17 cellular contexts compared by ENCODE assay signal in genomic region chr6:166614589-166614988, GRCh38. TPM values are rescaled to one million over a fixed set of nuclear protein-coding genes. Genes with fewer than 3 reads are reported as not detected.
A peak's percentile ranks its signal among the peaks of the same experiment; 100 is the strongest.
DNase-seq lines count a peak whose midpoint lies in the region; ATAC-seq, FAIRE-seq and TF ChIP-seq lines count a peak whose summit lies in the region.
"Had no signal": no experiment of that assay in that cellular context is flagged by ENCODE, and none has a peak within 500 bp of the region (broad histone marks: within the 10 kb centered on the region; RNA-seq: fewer than 3 reads in every experiment).

No MANE protein-coding gene starts in this region.

- H3K4me3 Mint-ChIP-seq in H9 (no peak overlapping the region), astrocyte (ENCODE audit: unreplicated experiment) (no peak overlapping the region)
- H3K4me3 Mint-ChIP-seq: activated naive CD4-positive, alpha-beta T cell treated with anti-CD3 and anti-CD28 coated beads for 36 hours had no signal

- peaks cover 1% of the 10 kb centered on the region; the same call in 1 of the 2 replicates for H3K4me1 ChIP-seq in H9 (ENCODE audit: insufficient read depth, low read length)
- peaks cover 34% of the 10 kb centered on the region for H3K4me1 ChIP-seq in astrocyte (ENCODE audit: insufficient read depth, low read length)
- peaks cover 0 to 59% of the 10 kb centered on the region in 2 donors for H3K4me1 ChIP-seq in right atrium auricular region
- peaks cover 0 to 62% (median 31%) of the 10 kb centered on the region in 4 donors for H3K4me1 ChIP-seq in sigmoid colon

- no peak overlapping the region; the same call in 1 of the 2 replicates for H3K14ac ChIP-seq in H9 (ENCODE audit: insufficient read depth, low read length)

- H2BK20ac ChIP-seq in H9 (ENCODE audit: low read depth, low read length, poor library complexity, severe bottlenecking) = no peak overlapping the region

- H3K9me3 Mint-ChIP-seq in H9 (no peaks in the 10 kb centered on the region), astrocyte (ENCODE audit: unreplicated experiment) (peaks cover 3% of the 10 kb centered on the region)
- H3K9me3 Mint-ChIP-seq: activated naive CD4-positive, alpha-beta T cell treated with anti-CD3 and anti-CD28 coated beads for 36 hours; type B pancreatic cell had no signal

- H3K27me3 ChIP-seq in H9 (ENCODE audit: insufficient read depth, low read length) (no peaks in the 10 kb centered on the region), astrocyte (ENCODE audit: insufficient read depth, low read length) (no peaks in the 10 kb centered on the region), right atrium auricular region (no peaks in the 10 kb centered on the region), sigmoid colon (no peaks in the 10 kb centered on the region)

- H3K4me3 ChIP-seq in astrocyte (ENCODE audit: insufficient read depth, low read depth, low read length) = no peak overlapping the region
- H3K4me3 ChIP-seq in right atrium auricular region = no peak overlapping the region
- H3K4me3 ChIP-seq in sigmoid colon = no peak overlapping the region

- TF ChIP-seq EP300 in sigmoid colon (IDR thresholded peaks at IDR 0.05) = no peak

- no peak overlapping the region for H4K5ac ChIP-seq in H9 (ENCODE audit: insufficient read length, low read depth, low read length)

- H3K9me3 ChIP-seq in H9 (ENCODE audit: control insufficient read depth, low read depth, low read length) = no peaks in the 10 kb centered on the region
- no peaks in the 10 kb centered on the region for H3K9me3 ChIP-seq in astrocyte (ENCODE audit: insufficient read depth, low read depth, low read length)
- no peaks in the 10 kb centered on the region for H3K9me3 ChIP-seq in right atrium auricular region
- no peaks in the 10 kb centered on the region for H3K9me3 ChIP-seq in sigmoid colon

- H4K91ac ChIP-seq in H9 (ENCODE audit: insufficient read length, low read depth, low read length) = no peak overlapping the region

- no peak overlapping the region for H3K9ac ChIP-seq in H9 (ENCODE audit: extremely low read depth, insufficient read length, low read length)
- peak overlapping the region; percentile 27 for H3K9ac ChIP-seq in astrocyte (ENCODE audit: low read length)

- H4K20me1 ChIP-seq in H9 (ENCODE audit: control insufficient read depth, insufficient read depth, insufficient read length) = no peaks in the 10 kb centered on the region
- H4K20me1 ChIP-seq in astrocyte (ENCODE audit: insufficient read depth, low read length) = no peaks in the 10 kb centered on the region

- no peak overlapping the region for H2BK15ac ChIP-seq in H9 (ENCODE audit: low read depth, low read length)

- H2BK120ac ChIP-seq in H9 (ENCODE audit: low read depth, low read length, poor library complexity, severe bottlenecking) = no peak overlapping the region

- no peak overlapping the region for H3T11ph ChIP-seq in H9 (ENCODE audit: low read length)

- no CpG with 5 or more reads among the region's 10 CpGs for WGBS in H9 (ENCODE audit: extremely low coverage, insufficient read length, low lambda C conversion rate)
- 90 to 91% methylated on average over 10 of the region's 10 CpGs for WGBS in sigmoid colon, 2 donors

- H3K56ac ChIP-seq in H9 (ENCODE audit: insufficient read length, low read depth, low read length) = no peak overlapping the region

- H2BK12ac ChIP-seq in H9 (ENCODE audit: insufficient read length, low read depth, low read length) = no peak overlapping the region

- H3K27ac ChIP-seq in H9 (ENCODE audit: insufficient read length, low read depth, low read length) (no peak overlapping the region), astrocyte (ENCODE audit: low read depth, low read length) (peak overlapping the region; percentile 37), right atrium auricular region (peak overlapping the region; percentile 85 to 86), sigmoid colon (peak overlapping the region in 3 of 4 donors; percentile 36 to 65 (median 52))

- no peaks in the 10 kb centered on the region for H3K27me3 Mint-ChIP-seq in H9 (ENCODE audit: low read depth)
- no peaks in the 10 kb centered on the region for H3K27me3 Mint-ChIP-seq in astrocyte (ENCODE audit: low read depth, unreplicated experiment)
- H3K27me3 Mint-ChIP-seq: type B pancreatic cell had no signal

- H3K18ac ChIP-seq in H9 (ENCODE audit: insufficient read length, low read depth, low read length) = no peak overlapping the region

- no peak overlapping the region for H2BK5ac ChIP-seq in H9 (ENCODE audit: insufficient read length, low read length)

- H3K27ac Mint-ChIP-seq in H9 = peak overlapping the region in 2 of 3 experiments; percentile 36 to 42; a peak in 2 of 7 replicates
- peak overlapping the region; percentile 95 for H3K27ac Mint-ChIP-seq in astrocyte (ENCODE audit: unreplicated experiment)
- H3K27ac Mint-ChIP-seq: activated naive CD4-positive, alpha-beta T cell treated with anti-CD3 and anti-CD28 coated beads for 36 hours; type B pancreatic cell had no signal

- no peak for TF ChIP-seq POLR2A in sigmoid colon (IDR thresholded peaks at IDR 0.05)
- no peak for TF ChIP-seq POLR2A in erythroblast (IDR thresholded peaks at IDR 0.05; ENCODE audit: low read length)

- no peak overlapping the region for H2AK5ac ChIP-seq in H9 (ENCODE audit: insufficient read length, low read length)

- no peak for FAIRE-seq in astrocyte (lab: Jason Lieb, UNC)
- FAIRE-seq: D721Med, islet of Langerhans had no signal

- H3K36me3 Mint-ChIP-seq in H9 (ENCODE audit: insufficient read depth in 1 of 3, low read depth in 3 of 3) (peaks cover 8 to 21% (median 15%) of the 10 kb centered on the region in 3 experiments), astrocyte (ENCODE audit: low read depth, unreplicated experiment) (peaks cover 23% of the 10 kb centered on the region)

- no peak overlapping the region for H4K8ac ChIP-seq in H9 (replicated peaks; ENCODE audit: insufficient read length, low read depth, low read length)

- H2AFZ ChIP-seq in H9 (ENCODE audit: low read length) = no peak overlapping the region
- no peak overlapping the region for H2AFZ ChIP-seq in astrocyte (ENCODE audit: low read depth, low read length)

- H3K4me2 ChIP-seq in H9 (ENCODE audit: insufficient read depth, insufficient read length, low read length) = no peak overlapping the region
- peak overlapping the region; percentile 32 for H3K4me2 ChIP-seq in astrocyte (ENCODE audit: low read length)

- H3K4me1 Mint-ChIP-seq in H9 (peaks cover 33 to 36% of the 10 kb centered on the region in 2 experiments), astrocyte (ENCODE audit: low read depth, unreplicated experiment) (peaks cover 41% of the 10 kb centered on the region)

- TF ChIP-seq CTCF in H9 (conservative IDR thresholded peaks at IDR 0.05) = no peak
- no peak for TF ChIP-seq CTCF in astrocyte (IDR thresholded peaks at IDR 0.05; ENCODE audit: insufficient read depth, low read depth, low read length)
- no peak for TF ChIP-seq CTCF in right atrium auricular region (IDR thresholded peaks at IDR 0.05)
- TF ChIP-seq CTCF in sigmoid colon (IDR thresholded peaks at IDR 0.05) = no peak

- no peak overlapping the region for H3K23ac ChIP-seq in H9 (ENCODE audit: insufficient read length, low read depth, low read length)

- DNase-seq in H9 = no peak
- no peak for DNase-seq in astrocyte (ENCODE audit: low read depth)
- DNase-seq in right atrium auricular region (ENCODE audit: low spot score) = no peak
- DNase-seq in sigmoid colon = no peak
- DNase-seq in erythroblast (lab: John Stamatoyannopoulos, UW) = no peak
- no peak for DNase-seq in NCI-H2107 (lab: John Stamatoyannopoulos, UW)
- no peak for DNase-seq in AML-193 (lab: John Stamatoyannopoulos, UW)
- DNase-seq: activated naive CD4-positive, alpha-beta T cell treated with anti-CD3 and anti-CD28 coated beads for 36 hours; NCI-H2029 treated with DMSO at 0.1 percent for 48 hours; NCI-H526 treated with DMSO at 0.1 percent for 48 hours; stimulated activated CD4-positive, alpha-beta T cell treated with anti-CD3 and anti-CD28 coated beads, Interleukin-2, amount 100 ng/mL, for 24 hours; T-helper 1 cell had no signal

- peaks cover 5% of the 10 kb centered on the region; the same call in 1 of the 2 replicates for H3K79me2 ChIP-seq in H9 (ENCODE audit: insufficient read depth, low read length)
- H3K79me2 ChIP-seq in astrocyte (ENCODE audit: insufficient read depth, low read length) = peaks cover 81% of the 10 kb centered on the region

- no peak for ATAC-seq in HG02623 (IDR thresholded peaks at IDR 0.05; ENCODE audit: unreplicated experiment)
- ATAC-seq: activated CD4-positive, CD25-positive, alpha-beta regulatory T cell treated with anti-CD3 and anti-CD28 coated beads, Interleukin-2, amount 50 U/mL, for 24 hours had no signal

- H3K79me1 ChIP-seq in H9 (ENCODE audit: insufficient read depth, low read depth, low read length, poor library complexity, severe bottlenecking) = peaks cover 4% of the 10 kb centered on the region

- intact Hi-C loops in sigmoid colon (cut with DNase I) = no loop called here

- no peaks in the 10 kb centered on the region for H3K23me2 ChIP-seq in H9 (ENCODE audit: insufficient read length, low read depth, low read length, poor library complexity, severe bottlenecking)

- H3K36me3 ChIP-seq in astrocyte (ENCODE audit: insufficient read depth, low read length) = no peaks in the 10 kb centered on the region
- no peaks in the 10 kb centered on the region for H3K36me3 ChIP-seq in right atrium auricular region
- no peaks in the 10 kb centered on the region for H3K36me3 ChIP-seq in sigmoid colon

- no peak overlapping the region for H3K4ac ChIP-seq in H9 (ENCODE audit: low read depth, low read length)

RNA-seq across cellular contexts. Expression of gene RPS6KA2, which starts 12.5 kb away (rescaled TPM):
- total RNA-seq in H9 (2021) (10.4 and 12.3 TPM in 2 replicates), astrocyte (33.5 and 38.8 TPM in 2 replicates), right atrium auricular region (100 to 1,000 TPM in 1 of 2 donors, 10 to 100 TPM in 1; 78.6 to 131 TPM), sigmoid colon (10 to 100 TPM; 27.8 to 44.7 (median 32.3) TPM)
- polyA plus RNA-seq in sigmoid colon = 10 to 100 TPM in 2 of 3 donors, 1 to 10 TPM in 1; 6.5 to 14.7 (median 12.6) TPM

RNA-seq across cellular contexts. Expression of gene RAMACL, which starts 28.1 kb away (rescaled TPM):
- 0.28 and 0.29 TPM in 2 replicates for total RNA-seq in H9 (2021)
- 1.2 and 1.3 TPM in 2 replicates for total RNA-seq in astrocyte
- under 1 TPM; 0.20 to 0.52 TPM for total RNA-seq in right atrium auricular region
- 1 to 10 TPM in 3 of 4 donors, under 1 TPM in 1; 0.66 to 3.0 (median 2.2) TPM for total RNA-seq in sigmoid colon
- under 1 TPM in 1 of 3 donors, not detected in 2; 0.34 TPM for polyA plus RNA-seq in sigmoid colon
